In the genomic region with DNA sequence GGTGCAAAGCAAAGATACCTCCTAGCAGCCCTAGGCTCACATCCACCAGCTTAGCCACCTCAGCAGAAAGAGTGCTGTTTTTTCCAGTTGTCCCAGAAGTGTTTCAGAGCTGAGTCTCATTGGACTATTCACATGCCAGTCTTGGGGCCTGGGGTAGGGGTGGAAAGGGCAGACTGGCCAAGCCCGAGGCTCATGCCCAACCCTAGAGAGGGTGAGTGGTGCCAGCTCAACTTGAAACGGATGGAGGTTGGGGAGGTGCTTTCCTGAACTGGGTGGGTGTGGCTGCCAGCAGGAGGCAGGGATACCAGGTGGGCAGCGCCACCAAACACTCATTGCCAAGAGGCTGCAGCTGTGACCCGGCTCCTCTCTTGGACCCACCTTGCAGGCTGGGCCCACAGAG, we compare ENCODE assay signal across 19 cellular contexts.
DNase-seq lines count a peak whose midpoint lies in the region; ATAC-seq and TF ChIP-seq lines count a peak whose summit lies in the region.
"Had no signal": no experiment of that assay in that cellular context is flagged by ENCODE, and none has a peak within 500 bp of the region (broad histone marks: within the 10 kb centered on the region; RNA-seq: fewer than 3 reads in every experiment).

No MANE protein-coding gene starts in this region.

- DNase-seq in Calu3 = no peak
- no peak for DNase-seq in dorsolateral prefrontal cortex
- DNase-seq in osteoblast (ENCODE audit: insufficient read length, low spot score, missing footprints) = no peak
- DNase-seq in effector memory CD4-positive, alpha-beta T cell = no peak
- no peak for DNase-seq in G401 (ENCODE audit: low spot score)
- DNase-seq in esophagus muscularis mucosa (ENCODE audit: extremely low spot score) = no peak
- DNase-seq: CD4-positive, CD25-positive, alpha-beta regulatory T cell; DMS79; KBM-7; NCI-H1092 treated with DMSO at 0.1 percent for 48 hours; NCI-H1436 treated with DMSO at 0.1 percent for 48 hours; NCI-H2029; NCI-H2227 treated with DMSO at 0.1 percent for 48 hours; NCI-H510A; SIG-M5 had no signal

- H3K4me1 ChIP-seq in HEK293 (ENCODE audit: control insufficient read depth, insufficient read depth, low read length) = no peaks in the 10 kb centered on the region
- peaks cover 5% of the 10 kb centered on the region for H3K4me1 ChIP-seq in osteoblast (ENCODE audit: insufficient read depth, low read length)
- H3K4me1 ChIP-seq in effector memory CD4-positive, alpha-beta T cell (ENCODE audit: control insufficient read depth, insufficient read depth, low read length, poor library complexity, severe bottlenecking) = no peaks in the 10 kb centered on the region
- H3K4me1 ChIP-seq in esophagus muscularis mucosa = no peaks in the 10 kb centered on the region

- H3K4me3 Mint-ChIP-seq in Calu3 (ENCODE audit: low read depth, unreplicated experiment) = no peak overlapping the region
- H3K4me3 Mint-ChIP-seq: CD4-positive, CD25-positive, alpha-beta regulatory T cell; HFFc6 had no signal

- H3K4me3 ChIP-seq in HEK293 (ENCODE audit: low read depth, low read length) = no peak overlapping the region
- H3K4me3 ChIP-seq in dorsolateral prefrontal cortex = no peak overlapping the region
- no peak overlapping the region for H3K4me3 ChIP-seq in osteoblast (ENCODE audit: insufficient read depth, low read length)
- no peak overlapping the region for H3K4me3 ChIP-seq in effector memory CD4-positive, alpha-beta T cell (ENCODE audit: insufficient read depth, low read depth, low read length, poor library complexity, severe bottlenecking)
- H3K4me3 ChIP-seq in esophagus muscularis mucosa = no peak overlapping the region
- H3K4me3 ChIP-seq: PC-9 had no signal

- intact Hi-C loops in Calu3 (cut with micrococcal nuclease; ENCODE audit: unreplicated experiment) (no loop called here), dorsolateral prefrontal cortex (cut with DNase I) (no loop called here), esophagus muscularis mucosa (cut with DNase I) (no loop called here)

- no peaks in the 10 kb centered on the region for H3K79me2 ChIP-seq in osteoblast (ENCODE audit: insufficient read depth, low read length)

- H3K9me3 ChIP-seq in HEK293 (ENCODE audit: control insufficient read depth, insufficient read depth, low read depth, low read length) (no peaks in the 10 kb centered on the region), osteoblast (ENCODE audit: low read depth, low read length) (no peaks in the 10 kb centered on the region), esophagus muscularis mucosa (no peaks in the 10 kb centered on the region)
- H3K9me3 ChIP-seq in effector memory CD4-positive, alpha-beta T cell (ENCODE audit: control insufficient read depth, low read length) = no peaks in the 10 kb centered on the region

- peaks cover 6% of the 10 kb centered on the region for H4K20me1 ChIP-seq in osteoblast (ENCODE audit: insufficient read depth, low read length)

- POLR2A ChIA-PET in HEK293 (lab: Yijun Ruan, JAX) = no interaction called here

- TF ChIP-seq CTCF in Calu3 (IDR thresholded peaks at IDR 0.05; ENCODE audit: unreplicated experiment) (no peak), HEK293 (tag by site-specific recombination; IDR thresholded peaks at IDR 0.05) (no peak), dorsolateral prefrontal cortex (IDR thresholded peaks at IDR 0.05 in 54 of 56, conservative IDR thresholded peaks at IDR 0.05 in 2 of 56; ENCODE audit: low read depth in 1 of 56, partially characterized antibody in 56 of 56) (no peak), osteoblast (IDR thresholded peaks at IDR 0.05; ENCODE audit: extremely low read depth, low read depth, low read length) (no peak), esophagus muscularis mucosa (IDR thresholded peaks at IDR 0.05) (no peak)

- H3K27me3 ChIP-seq in dorsolateral prefrontal cortex (no peaks in the 10 kb centered on the region), osteoblast (ENCODE audit: insufficient read depth, low read length) (no peaks in the 10 kb centered on the region), esophagus muscularis mucosa (no peaks in the 10 kb centered on the region)
- no peaks in the 10 kb centered on the region for H3K27me3 ChIP-seq in effector memory CD4-positive, alpha-beta T cell (replicated peaks; ENCODE audit: control insufficient read depth, insufficient read depth, low read length, poor library complexity, severe bottlenecking)

- no TSS peak for BruUV-seq in Calu3 (replicated peaks; lab: Mats Ljungman, UMichigan)

- no peak for ATAC-seq in HG03095 (IDR thresholded peaks at IDR 0.05; ENCODE audit: unreplicated experiment)

- no peak for TF ChIP-seq POLR2A in esophagus muscularis mucosa (IDR thresholded peaks at IDR 0.05; ENCODE audit: low read depth)

- H3K27me3 Mint-ChIP-seq in Calu3 (ENCODE audit: unreplicated experiment) = no peaks in the 10 kb centered on the region
- H3K27me3 Mint-ChIP-seq: CD4-positive, CD25-positive, alpha-beta regulatory T cell had no signal

- 87% methylated on average over 3 of the region's 4 CpGs for WGBS in esophagus muscularis mucosa

- CTCF ChIA-PET in Calu3 (lab: Charles Lee) = no interaction called here
- CTCF ChIA-PET in HEK293 (lab: Yijun Ruan, JAX) = interaction anchor here (0.5 to 2.4 kb wide), 3 partner anchors 12 to 35 kb away, joined by 5 to 13 read pairs (median 7); no protein-coding TSS in a partner anchor

- TF ChIP-seq EP300 in esophagus muscularis mucosa (IDR thresholded peaks at IDR 0.05) = no peak

- no peaks in the 10 kb centered on the region for H3K4me1 Mint-ChIP-seq in Calu3 (ENCODE audit: low read depth, unreplicated experiment)

- H3K4me2 ChIP-seq in osteoblast (ENCODE audit: insufficient read depth, low read length) = no peak overlapping the region
- H3K4me2 ChIP-seq: PC-9 had no signal

- no peaks in the 10 kb centered on the region for H3K9me3 Mint-ChIP-seq in Calu3 (ENCODE audit: low read depth, unreplicated experiment)
- H3K9me3 Mint-ChIP-seq: CD4-positive, CD25-positive, alpha-beta regulatory T cell; HFFc6 had no signal

- no peak overlapping the region for H3K27ac ChIP-seq in HEK293 (ENCODE audit: extremely low read depth, low read depth, low read length)
- peak overlapping the region in 43 of 59 donors; percentile 1 to 87 (median 63) for H3K27ac ChIP-seq in dorsolateral prefrontal cortex
- H3K27ac ChIP-seq in osteoblast (ENCODE audit: low read depth, low read length) = peak overlapping the region; percentile 7
- no peak overlapping the region for H3K27ac ChIP-seq in effector memory CD4-positive, alpha-beta T cell (ENCODE audit: insufficient read depth, low read length, poor library complexity, severe bottlenecking)
- no peak overlapping the region for H3K27ac ChIP-seq in esophagus muscularis mucosa (replicated peaks in 1 of 4)
- H3K27ac ChIP-seq: PC-9 had no signal

- peaks cover 57% of the 10 kb centered on the region for H3K36me3 Mint-ChIP-seq in Calu3 (ENCODE audit: insufficient read depth, unreplicated experiment)

- no peak overlapping the region for H2AFZ ChIP-seq in osteoblast (ENCODE audit: low read length)
- H2AFZ ChIP-seq: PC-9 had no signal

- H3K27ac Mint-ChIP-seq in Calu3 (ENCODE audit: unreplicated experiment) = peak overlapping the region; percentile 15

- H3K36me3 ChIP-seq in HEK293 (ENCODE audit: control insufficient read depth in 2 of 2, insufficient read depth in 1 of 2, low read length in 2 of 2) (peaks cover 24 to 69% of the 10 kb centered on the region in 2 experiments), osteoblast (ENCODE audit: insufficient read depth, low read length) (peaks cover 65% of the 10 kb centered on the region), esophagus muscularis mucosa (peaks cover 31 to 96% (median 61%) of the 10 kb centered on the region in 4 donors)
- H3K36me3 ChIP-seq in effector memory CD4-positive, alpha-beta T cell (ENCODE audit: control insufficient read depth, insufficient read depth, low read length) = peaks cover 33% of the 10 kb centered on the region

- in situ Hi-C loops in G401 (cut with HindIII; ENCODE audit: low sequenced_read_pairs) = no loop called here

TF ChIP-seq in HEK293, 187 proteins besides CTCF, POLR2A, EP300 and RAD21 (continues in another document):
- TF ChIP-seq ZNF239 (tag by site-specific recombination; IDR thresholded peaks at IDR 0.05) (no peak), ZEB2 (tag by site-specific recombination; IDR thresholded peaks at IDR 0.05) (no peak), ZNF560 (tag by site-specific recombination; IDR thresholded peaks at IDR 0.05; ENCODE audit: borderline replicate concordance) (no peak), ZFP3 (tag by site-specific recombination; IDR thresholded peaks at IDR 0.05; ENCODE audit: low read depth) (no peak), ZNF76 (tag by site-specific recombination; IDR thresholded peaks at IDR 0.05; ENCODE audit: borderline replicate concordance, low read depth) (no peak), KLF9 (tag by site-specific recombination; IDR thresholded peaks at IDR 0.05; ENCODE audit: low read depth) (0 out of 2 replicates have a peak, but pooled peaks have one; percentile 14), SCRT2 (tag by site-specific recombination; IDR thresholded peaks at IDR 0.05) (no peak), ZNF155 (tag by site-specific recombination; IDR thresholded peaks at IDR 0.05) (no peak), ZNF610 (tag by site-specific recombination; IDR thresholded peaks at IDR 0.05; ENCODE audit: borderline replicate concordance) (no peak)
- TF ChIP-seq, protein P1, sequence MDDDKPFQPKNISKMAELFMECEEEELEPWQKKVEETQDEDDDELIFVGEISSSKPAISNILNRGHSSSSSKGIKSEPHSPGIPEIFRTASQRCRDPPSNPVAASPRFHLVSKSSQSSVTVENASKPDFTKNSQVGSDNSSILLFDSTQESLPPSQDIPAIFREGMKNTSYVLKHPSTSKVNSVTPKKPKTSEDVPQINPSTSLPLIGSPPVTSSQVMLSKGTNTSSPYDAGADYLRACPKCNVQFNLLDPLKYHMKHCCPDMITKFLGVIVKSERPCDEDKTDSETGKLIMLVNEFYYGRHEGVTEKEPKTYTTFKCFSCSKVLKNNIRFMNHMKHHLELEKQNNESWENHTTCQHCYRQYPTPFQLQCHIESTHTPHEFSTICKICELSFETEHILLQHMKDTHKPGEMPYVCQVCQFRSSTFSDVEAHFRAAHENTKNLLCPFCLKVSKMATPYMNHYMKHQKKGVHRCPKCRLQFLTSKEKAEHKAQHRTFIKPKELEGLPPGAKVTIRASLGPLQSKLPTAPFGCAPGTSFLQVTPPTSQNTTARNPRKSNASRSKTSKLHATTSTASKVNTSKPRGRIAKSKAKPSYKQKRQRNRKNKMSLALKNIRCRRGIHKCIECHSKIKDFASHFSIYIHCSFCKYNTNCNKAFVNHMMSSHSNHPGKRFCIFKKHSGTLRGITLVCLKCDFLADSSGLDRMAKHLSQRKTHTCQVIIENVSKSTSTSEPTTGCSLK (tag by site-specific recombination; IDR thresholded peaks at IDR 0.05) = no peak

Comparison
In these comparisons a context has a peak if more than half of its experiments do, and no peak if none do; other contexts are left out.
1. H3K27ac ChIP-seq: peak in dorsolateral prefrontal cortex (43 of 59) and osteoblast (single experiment); none in HEK293 (single experiment), effector memory CD4-positive, alpha-beta T cell (single experiment) and esophagus muscularis mucosa (0 of 4).